13 cellular contexts compared by ENCODE assay signal in the genomic region with DNA sequence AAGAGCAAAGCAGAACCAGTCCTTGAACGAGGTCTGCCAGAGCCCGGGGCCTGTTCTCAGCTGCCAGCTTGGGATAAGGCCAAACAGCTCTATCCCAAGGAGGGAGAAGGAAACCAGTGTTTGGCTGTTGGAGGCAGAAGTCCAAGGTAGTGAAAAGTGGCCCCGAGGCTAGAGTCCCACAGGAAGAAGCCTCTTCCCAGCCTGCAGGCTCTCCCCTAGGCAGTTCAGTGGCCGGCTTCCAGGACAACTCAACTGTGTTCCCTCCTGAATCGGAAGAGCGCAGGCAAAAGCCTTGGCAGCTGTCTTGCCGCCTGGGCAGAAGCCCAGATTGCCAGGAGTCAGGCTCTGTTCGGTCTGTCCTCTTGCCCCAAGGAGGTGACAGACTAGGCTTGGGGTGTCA. TPM values are rescaled to one million over a fixed set of nuclear protein-coding genes. Genes with fewer than 3 reads are reported as not detected.
DNase-seq lines count a peak whose midpoint lies in the region; TF ChIP-seq lines count a peak whose summit lies in the region.
"Had no signal": no experiment of that assay in that cellular context is flagged by ENCODE, and none has a peak within 500 bp of the region (broad histone marks: within the 10 kb centered on the region; RNA-seq: fewer than 3 reads in every experiment).

No MANE protein-coding gene starts in this region.

- H2AFZ ChIP-seq in mammary epithelial cell (ENCODE audit: low read depth, low read length) (no peak overlapping the region), neural progenitor cell (replicated peaks) (no peak overlapping the region)

- no peak for TF ChIP-seq CTCF in MCF 10A (IDR thresholded peaks at IDR 0.05; ENCODE audit: unreplicated experiment)
- TF ChIP-seq CTCF in mammary epithelial cell (conservative IDR thresholded peaks at IDR 0.05 in 1 of 2, IDR thresholded peaks at IDR 0.05 in 1 of 2; ENCODE audit: extremely low read depth in 1 of 2, insufficient read depth in 1 of 2, low read depth in 1 of 2, low read length in 2 of 2), result no peak
- no peak for TF ChIP-seq CTCF in uterus (IDR thresholded peaks at IDR 0.05)
- TF ChIP-seq CTCF in mesothelial cell of epicardium (IDR thresholded peaks at IDR 0.05; ENCODE audit: unreplicated experiment), result no peak
- TF ChIP-seq CTCF in neural progenitor cell (IDR thresholded peaks at IDR 0.05), result no peak
- TF ChIP-seq CTCF in WERI-Rb-1 (IDR thresholded peaks at IDR 0.05; ENCODE audit: low read depth, low read length), result no peak

- intact Hi-C loops in MCF 10A (cut with micrococcal nuclease) (no loop called here), mammary epithelial cell (cut with micrococcal nuclease) (no loop called here), uterus (cut with DNase I; ENCODE audit: low total_unique reads) (no loop called here)

- H3K27me3 ChIP-seq in mammary epithelial cell (ENCODE audit: insufficient read depth, low read length), result no peaks in the 10 kb centered on the region
- no peaks in the 10 kb centered on the region for H3K27me3 ChIP-seq in muscle layer of colon (ENCODE audit: control insufficient read depth in 1 of 2, insufficient read depth in 2 of 2, low read length in 2 of 2)
- no peaks in the 10 kb centered on the region for H3K27me3 ChIP-seq in uterus
- no peaks in the 10 kb centered on the region for H3K27me3 ChIP-seq in neural progenitor cell
- H3K27me3 ChIP-seq in WERI-Rb-1 (ENCODE audit: insufficient read depth, low read depth, severe bottlenecking), result no peaks in the 10 kb centered on the region

- H3K9ac ChIP-seq in mammary epithelial cell (ENCODE audit: insufficient read depth, low read length), result no peak overlapping the region
- no peak overlapping the region for H3K9ac ChIP-seq in muscle layer of colon (ENCODE audit: low read length)
- H3K9ac ChIP-seq in neural progenitor cell, result no peak overlapping the region

- peak; percentile 13 for DNase-seq in MCF 10A (ENCODE audit: unreplicated experiment)
- no peak for DNase-seq in mammary epithelial cell
- DNase-seq in fibroblast of gingiva (ENCODE audit: low read depth), result peak; percentile 94
- peak; percentile 70 to 75 for DNase-seq in uterus
- no peak for DNase-seq in mesothelial cell of epicardium (ENCODE audit: low spot score in 2 of 2, unreplicated experiment in 2 of 2)
- no peak for DNase-seq in neural progenitor cell (ENCODE audit: low spot score)
- no peak for DNase-seq in WERI-Rb-1
- DNase-seq: activated CD4-positive, CD25-positive, alpha-beta regulatory T cell; NCI-H1436; stimulated activated CD4-positive, alpha-beta T cell treated with anti-CD3 and anti-CD28 coated beads, Interleukin-2, amount 100 ng/mL, for 24 hours had no signal

- 14% methylated on average over 3 of the region's 8 CpGs for WGBS in mammary epithelial cell (ENCODE audit: low coverage, missing lambda C conversion rate)

- H3K9me3 Mint-ChIP-seq in MCF 10A (ENCODE audit: unreplicated experiment) (no peaks in the 10 kb centered on the region), mesothelial cell of epicardium (no peaks in the 10 kb centered on the region), neural progenitor cell (no peaks in the 10 kb centered on the region)

- H4K20me1 ChIP-seq in mammary epithelial cell (ENCODE audit: insufficient read depth, low read length) (no peaks in the 10 kb centered on the region), neural progenitor cell (ENCODE audit: low read depth) (peaks cover 3% of the 10 kb centered on the region)

- H3K27ac ChIP-seq in mammary epithelial cell (ENCODE audit: insufficient read depth, low read depth, low read length), result no peak overlapping the region
- H3K27ac ChIP-seq in muscle layer of colon (ENCODE audit: low read depth, low read length), result peak overlapping the region; percentile 63
- peak overlapping the region; percentile 40 to 50 for H3K27ac ChIP-seq in uterus
- no peak overlapping the region for H3K27ac ChIP-seq in neural progenitor cell
- H3K27ac ChIP-seq in WERI-Rb-1, result no peak overlapping the region

- H3K4me1 ChIP-seq in mammary epithelial cell (ENCODE audit: insufficient read depth, low read length), result peaks cover 16% of the 10 kb centered on the region
- H3K4me1 ChIP-seq in muscle layer of colon (ENCODE audit: insufficient read depth, low read length), result peaks cover 19% of the 10 kb centered on the region
- peaks cover 0 to 5% of the 10 kb centered on the region in 2 donors for H3K4me1 ChIP-seq in uterus
- no peaks in the 10 kb centered on the region for H3K4me1 ChIP-seq in neural progenitor cell
- H3K4me1 ChIP-seq: HAP-1 had no signal

- H3K79me2 ChIP-seq in mammary epithelial cell (ENCODE audit: insufficient read depth, low read length) (peaks cover under 1% of the 10 kb centered on the region), neural progenitor cell (ENCODE audit: low read depth) (no peaks in the 10 kb centered on the region)

- dilution Hi-C loops in mammary epithelial cell (cut with HindIII; ENCODE audit: low sequenced_read_pairs), result no loop called here

- H3K27me3 Mint-ChIP-seq in MCF 10A (ENCODE audit: insufficient read depth, unreplicated experiment), result no peaks in the 10 kb centered on the region
- no peaks in the 10 kb centered on the region for H3K27me3 Mint-ChIP-seq in mesothelial cell of epicardium (ENCODE audit: low read depth)
- peaks cover 18% of the 10 kb centered on the region for H3K27me3 Mint-ChIP-seq in neural progenitor cell (ENCODE audit: insufficient read depth, low read depth)

- TF ChIP-seq POLR2A in uterus (IDR thresholded peaks at IDR 0.05), result no peak

- POLR2A ChIA-PET in MCF 10A (lab: Yijun Ruan, JAX), result no interaction called here

- no peak overlapping the region for H3K4me3 Mint-ChIP-seq in MCF 10A (ENCODE audit: unreplicated experiment)
- no peak overlapping the region for H3K4me3 Mint-ChIP-seq in mesothelial cell of epicardium
- no peak overlapping the region for H3K4me3 Mint-ChIP-seq in neural progenitor cell

- CTCF ChIA-PET in MCF 10A (lab: Yijun Ruan, JAX), result no interaction called here
- CTCF ChIA-PET in mammary epithelial cell (lab: Charles Lee; ENCODE audit: low non-redundant PET), result no interaction called here

- no TSS peak for BruUV-seq in MCF 10A (replicated peaks; lab: Mats Ljungman, UMichigan)
- BruUV-seq in mammary epithelial cell (replicated peaks; lab: Mats Ljungman, UMichigan), result no TSS peak

- peaks cover 3% of the 10 kb centered on the region for H3F3A ChIP-seq in neural progenitor cell (ENCODE audit: low read depth)

- no peak overlapping the region for H3K4me3 ChIP-seq in mammary epithelial cell (replicated peaks in 1 of 3; ENCODE audit: insufficient read depth in 1 of 3, low read depth in 2 of 3, low read length in 3 of 3)
- H3K4me3 ChIP-seq in muscle layer of colon (ENCODE audit: low read depth in 1 of 2, low read length in 2 of 2), result no peak overlapping the region
- no peak overlapping the region for H3K4me3 ChIP-seq in uterus
- no peak overlapping the region for H3K4me3 ChIP-seq in neural progenitor cell
- no peak overlapping the region for H3K4me3 ChIP-seq in WERI-Rb-1 (ENCODE audit: low read depth, low read length)
- H3K4me3 ChIP-seq: HAP-1 had no signal

- H3K4me2 ChIP-seq in mammary epithelial cell (ENCODE audit: insufficient read depth, low read depth, low read length) (no peak overlapping the region), neural progenitor cell (no peak overlapping the region)

- H3K4me1 Mint-ChIP-seq in MCF 10A (ENCODE audit: insufficient read depth, unreplicated experiment) (peaks cover 13% of the 10 kb centered on the region), mesothelial cell of epicardium (no peaks in the 10 kb centered on the region), neural progenitor cell (no peaks in the 10 kb centered on the region)

- H3K9me3 ChIP-seq in mammary epithelial cell (replicated peaks; ENCODE audit: insufficient read depth, low read length), result no peaks in the 10 kb centered on the region
- H3K9me3 ChIP-seq in muscle layer of colon (ENCODE audit: low read length), result no peaks in the 10 kb centered on the region
- no peaks in the 10 kb centered on the region for H3K9me3 ChIP-seq in uterus
- no peaks in the 10 kb centered on the region for H3K9me3 ChIP-seq in neural progenitor cell (ENCODE audit: low read depth)
- no peaks in the 10 kb centered on the region for H3K9me3 ChIP-seq in WERI-Rb-1 (ENCODE audit: severe bottlenecking)
- H3K9me3 ChIP-seq: HAP-1 had no signal

- H3K36me3 ChIP-seq in mammary epithelial cell (ENCODE audit: insufficient read depth, low read length) (no peaks in the 10 kb centered on the region), muscle layer of colon (ENCODE audit: insufficient read depth, low read length) (peaks cover 6% of the 10 kb centered on the region), uterus (no peaks in the 10 kb centered on the region), neural progenitor cell (no peaks in the 10 kb centered on the region), WERI-Rb-1 (peaks cover under 1% of the 10 kb centered on the region; the same call in 1 of the 2 replicates)
- H3K36me3 ChIP-seq: HAP-1 had no signal

- peaks cover 12% of the 10 kb centered on the region for H3K36me3 Mint-ChIP-seq in MCF 10A (ENCODE audit: insufficient read depth, unreplicated experiment)
- peaks cover 4% of the 10 kb centered on the region for H3K36me3 Mint-ChIP-seq in mesothelial cell of epicardium
- no peaks in the 10 kb centered on the region for H3K36me3 Mint-ChIP-seq in neural progenitor cell

- H3K27ac Mint-ChIP-seq in MCF 10A (ENCODE audit: low read depth, unreplicated experiment), result no peak overlapping the region
- no peak overlapping the region for H3K27ac Mint-ChIP-seq in mesothelial cell of epicardium
- no peak overlapping the region for H3K27ac Mint-ChIP-seq in neural progenitor cell

- in situ Hi-C loops in mammary epithelial cell (cut with MboI; ENCODE audit: low sequenced_read_pairs in 2 of 2), result loop anchor here in 1 of 2 donors (10.0 to 25.0 kb wide), 2 partner anchors 309 to 462 kb away; no protein-coding TSS in a partner anchor

RNA-seq across cellular contexts. Expression of a gene that starts 19.3 kb away (rescaled TPM):
- total RNA-seq in MCF 10A (2022) (309 and 464 TPM in 2 replicates), mammary epithelial cell (100 to 1,000 TPM in 1 of 2 donors, 10 to 100 TPM in 1; 92.4 to 120 TPM), uterus (10 to 100 TPM; 18.2 to 96.8 (median 57.7) TPM), mesothelial cell of epicardium (70.6 to 72.4 TPM (median 71.7 TPM) in 3 replicates), neural progenitor cell (ENCODE audit: low replicate concordance) (13.6 and 58.3 TPM in 2 replicates)
- polyA plus RNA-seq in mammary epithelial cell, result 60.4 TPM
- 61.8 TPM for polyA minus RNA-seq in mammary epithelial cell

RNA-seq across cellular contexts. Expression of a gene that starts 56.1 kb away (rescaled TPM):
- total RNA-seq in MCF 10A (2022) (0.07 TPM in 1 of 2 replicates, not detected in the other), mammary epithelial cell (not detected), uterus (not detected), mesothelial cell of epicardium (0.54 to 0.59 TPM (median 0.55 TPM) in 3 replicates), neural progenitor cell (ENCODE audit: low replicate concordance) (0.06 TPM in 1 of 2 replicates, not detected in the other)
- not detected for polyA plus RNA-seq in mammary epithelial cell
- polyA minus RNA-seq in mammary epithelial cell, result 0.16 TPM
- total RNA-seq: endothelial cell of umbilical vein had no signal
- polyA plus RNA-seq: endothelial cell of umbilical vein had no signal

Comparison
In these comparisons a context has a peak if more than half of its experiments do, and no peak if none do; other contexts are left out.
1. DNase-seq: peak in MCF 10A (single experiment), fibroblast of gingiva (single experiment) and uterus (2 of 2); none in mammary epithelial cell (single experiment), mesothelial cell of epicardium (0 of 2), neural progenitor cell (single experiment) and WERI-Rb-1 (single experiment).
2. H3K27ac ChIP-seq: peak in muscle layer of colon (single experiment) and uterus (2 of 2); none in mammary epithelial cell (single experiment), neural progenitor cell (single experiment) and WERI-Rb-1 (single experiment).